11 cellular contexts compared by ENCODE assay signal in the genomic region with DNA sequence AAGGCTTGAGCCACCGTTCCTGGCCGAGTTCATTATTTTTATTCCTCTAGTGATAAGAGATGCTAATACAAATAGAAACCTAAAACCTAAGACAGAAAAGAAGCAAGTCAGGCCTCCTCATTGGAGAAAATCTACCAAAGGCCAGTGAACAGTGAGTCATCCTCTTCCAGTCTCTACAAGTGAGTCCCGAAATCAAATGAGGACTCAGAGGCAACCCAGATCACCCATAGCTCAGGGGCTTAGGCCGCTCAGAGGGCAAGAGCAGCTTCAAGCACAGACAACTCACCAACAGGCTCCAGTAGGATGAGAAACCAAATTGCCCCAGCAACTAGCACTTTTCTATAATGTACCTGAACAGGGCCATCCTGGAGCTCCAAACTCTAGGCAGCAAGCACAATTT. TPM values are rescaled to one million over a fixed set of nuclear protein-coding genes. Genes with fewer than 3 reads are reported as not detected.
"Had no signal": no experiment of that assay in that cellular context is flagged by ENCODE, and none has a peak within 500 bp of the region (broad histone marks: within the 10 kb centered on the region; RNA-seq: fewer than 3 reads in every experiment).

No MANE protein-coding gene starts in this region.

- H3K27ac ChIP-seq: HL-60 had no signal

- H3K36me3 ChIP-seq: HAP-1 had no signal

- ATAC-seq: HCT116, HepG2 had no signal

- H3K9me3 ChIP-seq: HAP-1 had no signal

- H3K4me3 Mint-ChIP-seq: HFFc6, IgD-negative memory B cell had no signal

- H3K4me3 ChIP-seq: HAP-1 had no signal

- DNase-seq: GOT3, H7, HFFc6, KBM-7 had no signal

- H3K27me3 Mint-ChIP-seq: IgD-negative memory B cell had no signal

- H3K9me3 Mint-ChIP-seq: HFFc6 had no signal

- H3K4me1 ChIP-seq: HAP-1 had no signal

- H3K27ac Mint-ChIP-seq: HFFc6 had no signal

RNA-seq across cellular contexts. Expression of a gene that starts 42.7 kb away (rescaled TPM):
- total RNA-seq: H4, H7, HepG2, HFFc6, HT1080 had no signal
- polyA plus RNA-seq: HepG2, IgD-negative memory B cell had no signal
